14 cellular contexts compared by ENCODE assay signal in the genomic region with DNA sequence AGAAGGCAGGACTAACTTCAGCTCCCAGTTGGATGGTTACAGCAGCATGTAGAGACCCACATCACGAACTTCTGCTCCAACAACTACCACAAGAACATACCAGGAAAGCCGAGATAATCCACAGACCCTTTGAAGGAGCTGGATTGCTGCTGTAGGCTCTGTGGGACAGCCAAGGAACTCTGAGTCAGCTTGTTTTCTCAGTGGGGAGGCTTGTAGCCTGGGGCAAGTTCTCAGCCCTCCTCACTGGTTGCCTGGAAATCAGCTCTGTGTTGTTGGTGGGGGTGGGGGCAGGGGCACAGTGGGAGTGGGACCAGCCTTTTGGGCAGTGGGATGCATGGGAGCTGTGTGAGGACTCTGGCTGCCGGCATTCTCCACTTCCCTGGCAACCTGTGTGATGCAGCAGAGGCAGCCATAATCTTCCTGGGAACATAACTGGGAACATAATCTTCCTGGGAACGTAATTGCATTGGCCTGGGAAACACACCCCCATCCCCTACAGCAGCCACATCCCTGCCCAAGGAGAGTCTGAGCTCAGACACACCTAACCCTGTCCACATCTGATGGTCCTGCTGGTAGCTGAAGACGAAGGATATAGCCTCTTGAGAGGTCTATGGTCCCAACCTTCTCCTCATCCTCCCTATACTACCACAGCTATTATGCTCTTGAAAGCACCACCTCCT.
A peak's percentile ranks its signal among the peaks of the same experiment; 100 is the strongest.
DNase-seq lines count a peak whose midpoint lies in the region; ATAC-seq and TF ChIP-seq lines count a peak whose summit lies in the region.
"Had no signal": no experiment of that assay in that cellular context is flagged by ENCODE, and none has a peak within 500 bp of the region (broad histone marks: within the 10 kb centered on the region; RNA-seq: fewer than 3 reads in every experiment).

No MANE protein-coding gene starts in this region.

- no peak overlapping the region for H2AFZ ChIP-seq in mammary epithelial cell (ENCODE audit: low read depth, low read length)
- no peak overlapping the region for H2AFZ ChIP-seq in mesenchymal stem cell (ENCODE audit: low read depth, low read length)

- no peak for TF ChIP-seq EP300 in ovary (IDR thresholded peaks at IDR 0.05)

- CTCF ChIA-PET in mammary epithelial cell (lab: Charles Lee; ENCODE audit: low non-redundant PET): no interaction called here

- no peak overlapping the region for H3K23ac ChIP-seq in mesenchymal stem cell (ENCODE audit: low read length in 2 of 2)

- peak overlapping the region; percentile 30 for H3K4me2 ChIP-seq in mammary epithelial cell (ENCODE audit: insufficient read depth, low read depth, low read length)
- no peak overlapping the region for H3K4me2 ChIP-seq in mesenchymal stem cell (ENCODE audit: low read length, poor library complexity, severe bottlenecking)

- H3K4me3 ChIP-seq in AG10803 (ENCODE audit: low read length) (no peak overlapping the region), MG63 (no peak overlapping the region), mammary epithelial cell (replicated peaks in 1 of 3; ENCODE audit: insufficient read depth in 1 of 3, low read depth in 2 of 3, low read length in 3 of 3) (no peak overlapping the region), mesenchymal stem cell (ENCODE audit: insufficient read depth in 1 of 2, low read depth in 1 of 2, low read length in 2 of 2) (no peak overlapping the region), ovary (no peak overlapping the region)

- no peak overlapping the region for H2BK120ac ChIP-seq in mesenchymal stem cell (ENCODE audit: low read depth, low read length)

- H3K18ac ChIP-seq in mesenchymal stem cell (ENCODE audit: low read depth in 1 of 2, low read length in 2 of 2): no peak overlapping the region

- H4K20me1 ChIP-seq in mammary epithelial cell (ENCODE audit: insufficient read depth, low read length): no peaks in the 10 kb centered on the region

- no peak overlapping the region for H3K4ac ChIP-seq in mesenchymal stem cell (ENCODE audit: low read depth in 1 of 2, low read length in 2 of 2)

- dilution Hi-C loops in mammary epithelial cell (cut with HindIII; ENCODE audit: low sequenced_read_pairs): no loop called here

- H3K4me1 ChIP-seq in mammary epithelial cell (ENCODE audit: insufficient read depth, low read length) (peaks cover 7% of the 10 kb centered on the region), mesenchymal stem cell (ENCODE audit: control insufficient read depth, insufficient read depth, low read depth, low read length) (peaks cover 3% of the 10 kb centered on the region), ovary (ENCODE audit: insufficient read depth) (no peaks in the 10 kb centered on the region)

- H2BK5ac ChIP-seq in mesenchymal stem cell (ENCODE audit: low read depth, low read length, poor library complexity, severe bottlenecking): no peak overlapping the region

- H3K36me3 ChIP-seq in MG63 (peaks cover 32% of the 10 kb centered on the region), mammary epithelial cell (ENCODE audit: insufficient read depth, low read length) (no peaks in the 10 kb centered on the region), mesenchymal stem cell (ENCODE audit: control insufficient read depth in 1 of 2, insufficient read depth in 2 of 2, low read depth in 1 of 2, low read length in 2 of 2) (peaks cover 0 to 8% of the 10 kb centered on the region in 2 experiments), ovary (no peaks in the 10 kb centered on the region)

- no TSS peak for BruUV-seq in mammary epithelial cell (replicated peaks; lab: Mats Ljungman, UMichigan)

- H3K79me1 ChIP-seq in mesenchymal stem cell (replicated peaks; ENCODE audit: low read length, poor library complexity, severe bottlenecking): peaks cover 3% of the 10 kb centered on the region

- no peaks in the 10 kb centered on the region for H3K27me3 ChIP-seq in MG63
- H3K27me3 ChIP-seq in mammary epithelial cell (ENCODE audit: insufficient read depth, low read length): no peaks in the 10 kb centered on the region
- H3K27me3 ChIP-seq in mesenchymal stem cell (ENCODE audit: control insufficient read depth in 1 of 2, insufficient read depth in 1 of 2, low read length in 2 of 2): no peaks in the 10 kb centered on the region
- H3K27me3 ChIP-seq in ovary: no peaks in the 10 kb centered on the region

- TF ChIP-seq CTCF in AG10803 (conservative IDR thresholded peaks at IDR 0.05; ENCODE audit: low read length) (no peak), mammary epithelial cell (conservative IDR thresholded peaks at IDR 0.05 in 1 of 2, IDR thresholded peaks at IDR 0.05 in 1 of 2; ENCODE audit: extremely low read depth in 1 of 2, insufficient read depth in 1 of 2, low read depth in 1 of 2, low read length in 2 of 2) (no peak), ovary (IDR thresholded peaks at IDR 0.05) (no peak)

- no peak for TF ChIP-seq POLR2A in ovary (IDR thresholded peaks at IDR 0.05)

- DNase-seq in AG10803 (ENCODE audit: low read depth) (peak; percentile 69), MG63 (peak; percentile 89), mammary epithelial cell (peak; percentile 67), mesenchymal stem cell (peak; percentile 59), kidney tubule cell (ENCODE audit: low spot score) (no peak), ovary (no peak)
- DNase-seq: activated CD4-positive, alpha-beta memory T cell treated with anti-CD3 and anti-CD28 coated beads for 36 hours; activated effector memory CD4-positive, alpha-beta T cell treated with anti-CD3 and anti-CD28 coated beads, Interleukin-2, amount 50 U/mL, for 16 hours; DMS79 treated with DMSO at 0.1 percent for 48 hours; left ventricle myocardium superior; NCI-H2171 treated with DMSO at 0.1 percent for 48 hours; T-helper 2 cell had no signal

- intact Hi-C loops in mammary epithelial cell (cut with micrococcal nuclease) (no loop called here), ovary (cut with DNase I) (no loop called here)

- no peak overlapping the region for H3K14ac ChIP-seq in mesenchymal stem cell (ENCODE audit: low read length in 2 of 2)

- H2BK15ac ChIP-seq in mesenchymal stem cell (ENCODE audit: low read depth, poor library complexity, severe bottlenecking): no peak overlapping the region

- 0% methylated on average over 2 of the region's 5 CpGs for WGBS in mammary epithelial cell (ENCODE audit: low coverage, missing lambda C conversion rate)
- WGBS in mesenchymal stem cell: 83% methylated on average over 5 of the region's 5 CpGs
- 91 to 95% (median 93%) methylated on average over 5 of the region's 5 CpGs for WGBS in ovary, 3 donors

- H3K9me3 ChIP-seq in MG63: peaks cover 17% of the 10 kb centered on the region
- H3K9me3 ChIP-seq in mammary epithelial cell (replicated peaks; ENCODE audit: insufficient read depth, low read length): no peaks in the 10 kb centered on the region
- no peaks in the 10 kb centered on the region for H3K9me3 ChIP-seq in mesenchymal stem cell (ENCODE audit: control insufficient read depth, low read length)
- peaks cover 0 to 3% of the 10 kb centered on the region in 2 donors for H3K9me3 ChIP-seq in ovary

- H3K9ac ChIP-seq in mammary epithelial cell (ENCODE audit: insufficient read depth, low read length) (no peak overlapping the region), mesenchymal stem cell (ENCODE audit: low read length) (no peak overlapping the region)

- no peaks in the 10 kb centered on the region for H3K79me2 ChIP-seq in mammary epithelial cell (ENCODE audit: insufficient read depth, low read length)

- in situ Hi-C loops in mammary epithelial cell (cut with MboI; ENCODE audit: low sequenced_read_pairs in 2 of 2): no loop called here

- no peak overlapping the region for H3K27ac ChIP-seq in mammary epithelial cell (ENCODE audit: insufficient read depth, low read depth, low read length)
- no peak overlapping the region for H3K27ac ChIP-seq in mesenchymal stem cell (ENCODE audit: low read length, poor library complexity, severe bottlenecking)
- no peak overlapping the region for H3K27ac ChIP-seq in ovary

- H4K91ac ChIP-seq in mesenchymal stem cell (ENCODE audit: low read length): no peak overlapping the region

- no peak overlapping the region for H2BK12ac ChIP-seq in mesenchymal stem cell (ENCODE audit: low read length in 2 of 2)

- H2AK5ac ChIP-seq in mesenchymal stem cell (ENCODE audit: low read length, severe bottlenecking): no peak overlapping the region

- H4K8ac ChIP-seq in mesenchymal stem cell (ENCODE audit: low read length): no peak overlapping the region

- ATAC-seq in HG02610 (IDR thresholded peaks at IDR 0.05; ENCODE audit: unreplicated experiment) (no peak), HG03457 (IDR thresholded peaks at IDR 0.05; ENCODE audit: unreplicated experiment) (no peak)
- ATAC-seq: left ventricle myocardium superior had no signal

Comparison
In these comparisons a context has a peak if more than half of its experiments do, and no peak if none do; other contexts are left out.
1. DNase-seq: peak in AG10803 (single experiment), MG63 (single experiment), mammary epithelial cell (single experiment) and mesenchymal stem cell (single experiment); none in kidney tubule cell (single experiment) and ovary (0 of 5).